Comparison of ENCODE assay signal across 11 cellular contexts in the genomic region with DNA sequence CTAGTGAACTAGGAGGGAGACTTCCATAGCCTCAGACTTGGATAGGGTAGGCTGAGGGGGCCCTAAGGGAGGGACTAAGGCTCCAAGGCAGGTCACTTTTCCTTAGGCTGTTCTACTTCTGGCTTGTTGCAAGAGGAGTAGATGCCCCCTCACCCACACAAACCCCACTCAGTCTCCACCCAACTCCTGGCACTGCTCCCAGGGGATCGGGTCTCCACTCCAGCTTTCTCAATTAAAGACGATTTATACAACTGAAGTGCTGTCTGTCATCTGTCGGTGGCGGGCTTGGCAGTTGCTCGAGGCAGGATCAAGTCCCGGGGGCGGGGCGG. TPM values are rescaled to one million over a fixed set of nuclear protein-coding genes. Genes with fewer than 3 reads are reported as not detected.
DNase-seq lines count a peak whose midpoint lies in the region; ATAC-seq lines count a peak whose summit lies in the region.
"Had no signal": no experiment of that assay in that cellular context is flagged by ENCODE, and none has a peak within 500 bp of the region (broad histone marks: within the 10 kb centered on the region; RNA-seq: fewer than 3 reads in every experiment).

No MANE protein-coding gene starts in this region.

- 2% methylated on average over 8 of the region's 8 CpGs for WGBS in thymus

- DNase-seq in activated CD8-positive, alpha-beta memory T cell treated with anti-CD3 and anti-CD28 coated beads, Interleukin-2, amount 50 U/mL, for 4 hours: peak; percentile 14
- no peak for DNase-seq in activated CD8-positive, alpha-beta memory T cell treated with anti-CD3 and anti-CD28 coated beads, Interleukin-2, amount 50 U/mL, for 48 hours
- DNase-seq in SJCRH30 (peak in 1 of 2 experiments; percentile 84), midbrain (lab: John Stamatoyannopoulos, UW) (no peak), MG63 (no peak)
- DNase-seq: NCI-H345 had no signal

- H3K9me3 ChIP-seq in SJCRH30 (replicated peaks): no peaks in the 10 kb centered on the region
- no peaks in the 10 kb centered on the region for H3K9me3 ChIP-seq in iPS-15b (ENCODE audit: control insufficient read depth, insufficient read depth, low read length)
- H3K9me3 ChIP-seq in thymus (ENCODE audit: control insufficient read depth): no peaks in the 10 kb centered on the region
- H3K9me3 ChIP-seq in MG63: no peaks in the 10 kb centered on the region
- H3K9me3 ChIP-seq: BE2C had no signal

- ATAC-seq in HG02759 (IDR thresholded peaks at IDR 0.05; ENCODE audit: unreplicated experiment): no peak

- peak overlapping the region; percentile 97 for H3K4me3 ChIP-seq in SJCRH30
- peak overlapping the region; percentile 58 for H3K4me3 ChIP-seq in iPS-15b (ENCODE audit: low read depth, low read length)
- H3K4me3 ChIP-seq in thymus (ENCODE audit: low read length): peak overlapping the region; percentile 45
- no peak overlapping the region for H3K4me3 ChIP-seq in MG63

- H3K9ac ChIP-seq in iPS-15b (ENCODE audit: low read depth, low read length): no peak overlapping the region

- H3K36me3 ChIP-seq in SJCRH30: no peaks in the 10 kb centered on the region; the same call in 1 of the 2 replicates
- H3K36me3 ChIP-seq in iPS-15b (ENCODE audit: control insufficient read depth, insufficient read depth, low read length): peaks cover 2% of the 10 kb centered on the region
- H3K36me3 ChIP-seq in thymus (ENCODE audit: control insufficient read depth, insufficient read depth): no peaks in the 10 kb centered on the region
- no peaks in the 10 kb centered on the region for H3K36me3 ChIP-seq in MG63
- H3K36me3 ChIP-seq: BE2C had no signal

- H3K27me3 ChIP-seq in SJCRH30: no peaks in the 10 kb centered on the region
- peaks cover 26% of the 10 kb centered on the region for H3K27me3 ChIP-seq in iPS-15b (ENCODE audit: control insufficient read depth, insufficient read depth, low read length)
- H3K27me3 ChIP-seq in thymus (ENCODE audit: control insufficient read depth, insufficient read depth): peaks cover 54% of the 10 kb centered on the region
- no peaks in the 10 kb centered on the region for H3K27me3 ChIP-seq in MG63

- H3K27ac ChIP-seq in SJCRH30 (peak overlapping the region; percentile 100), thymus (ENCODE audit: low read depth) (no peak overlapping the region)

- H3K4me1 ChIP-seq in SJCRH30 (peaks cover 19% of the 10 kb centered on the region), iPS-15b (ENCODE audit: control insufficient read depth, insufficient read depth, low read length) (peaks cover 12% of the 10 kb centered on the region), thymus (ENCODE audit: control insufficient read depth, insufficient read depth, low read length) (peaks cover 21% of the 10 kb centered on the region)
- H3K4me1 ChIP-seq: BE2C had no signal

RNA-seq across cellular contexts. Expression of a gene that starts 0.2 kb away (rescaled TPM):
- 33.3 and 36.9 TPM in 2 replicates for total RNA-seq in SJCRH30 (2014; rRNA removed; shearing (Covaris generic))
- polyA plus RNA-seq in thymus: 18.5 TPM
- 0.20 and 6.2 TPM in 2 replicates for total RNA-seq in MG63 (2014; rRNA removed; shearing (Covaris generic); ENCODE audit: low replicate concordance)

RNA-seq across cellular contexts. Expression of a gene that starts 5.3 kb away (rescaled TPM):
- 4.0 and 5.0 TPM in 2 replicates for total RNA-seq in SJCRH30 (2014; rRNA removed; shearing (Covaris generic))
- polyA plus RNA-seq in thymus: 5.5 TPM
- total RNA-seq in MG63 (2014; rRNA removed; shearing (Covaris generic); ENCODE audit: low replicate concordance): not detected in 2 replicates

RNA-seq across cellular contexts. Expression of a gene that starts 9.4 kb away (rescaled TPM):
- total RNA-seq in SJCRH30 (2014; rRNA removed; shearing (Covaris generic)): 0.10 and 0.53 TPM in 2 replicates
- 5.1 TPM for polyA plus RNA-seq in thymus
- 0.33 and 0.76 TPM in 2 replicates for total RNA-seq in MG63 (2014; rRNA removed; shearing (Covaris generic); ENCODE audit: low replicate concordance)

RNA-seq across cellular contexts. Expression of a gene that starts 16.0 kb away (rescaled TPM):
- not detected in 2 replicates for total RNA-seq in SJCRH30 (2014; rRNA removed; shearing (Covaris generic))
- not detected for polyA plus RNA-seq in thymus
- not detected in 2 replicates for total RNA-seq in MG63 (2014; rRNA removed; shearing (Covaris generic); ENCODE audit: low replicate concordance)
- total RNA-seq: posterior vena cava had no signal

RNA-seq across cellular contexts. Expression of a gene that starts 19.2 kb away (rescaled TPM):
- total RNA-seq in SJCRH30 (2014; rRNA removed; shearing (Covaris generic)): not detected in 2 replicates
- 0.02 TPM for polyA plus RNA-seq in thymus
- not detected in 2 replicates for total RNA-seq in MG63 (2014; rRNA removed; shearing (Covaris generic); ENCODE audit: low replicate concordance)
- total RNA-seq: posterior vena cava had no signal
